ENCODE assay signal across 8 cellular contexts in genomic region chr3:172666873-172667694, GRCh38. TPM values are rescaled to one million over a fixed set of nuclear protein-coding genes. Genes with fewer than 3 reads are reported as not detected.
DNase-seq lines count a peak whose midpoint lies in the region; ATAC-seq and TF ChIP-seq lines count a peak whose summit lies in the region.

No MANE protein-coding gene starts in this region.

- intact Hi-C loops in CD14-positive monocyte (cut with micrococcal nuclease): loop anchor here (5.0 kb wide), 1 partner anchor 335 kb away; no protein-coding TSS in a partner anchor

- H3K36me3 Mint-ChIP-seq in CD14-positive monocyte: peaks cover 9 to 10% of the 10 kb centered on the region in 2 donors

- peak; percentile 77 for TF ChIP-seq CTCF in CD14-positive monocyte (IDR thresholded peaks at IDR 0.05)

- peaks cover 0 to 5% (median 0%) of the 10 kb centered on the region in 7 donors for H3K9me3 Mint-ChIP-seq in CD14-positive monocyte

- no peaks in the 10 kb centered on the region for H3K27me3 Mint-ChIP-seq in CD14-positive monocyte (ENCODE audit: low read depth in 3 of 3)

- peaks cover 15% of the 10 kb centered on the region for H3K4me1 Mint-ChIP-seq in CD14-positive monocyte

- peak overlapping the region; percentile 42 to 78 for H3K4me3 Mint-ChIP-seq in CD14-positive monocyte

- H3K27ac Mint-ChIP-seq in CD14-positive monocyte: peak overlapping the region in 3 of 7 donors; percentile 15 to 62 (median 60)

- DNase-seq in CD14-positive monocyte (ENCODE audit: low spot score) (peak; percentile 77), NCI-H446 treated with DMSO at 0.1 percent for 48 hours (lab: John Stamatoyannopoulos, UW) (peak; percentile 59), left kidney (ENCODE audit: low read depth, low spot score) (peak; percentile 89)
- peak; percentile 64 for DNase-seq in activated CD4-positive, CD25-positive, alpha-beta regulatory T cell treated with anti-CD3 and anti-CD28 coated beads, Interleukin-2, amount 50 U/mL, for 16 hours (ENCODE audit: low read depth, low spot score)
- DNase-seq in central memory CD4-positive, alpha-beta T cell: peak; percentile 71
- DNase-seq in stimulated activated CD4-positive, alpha-beta T cell treated with anti-CD3 and anti-CD28 coated beads, TNF-alpha, amount 100 ng/mL, for 1 hour (ENCODE audit: low read depth in 3 of 3, low spot score in 1 of 3): peak; percentile 40 to 62 (median 42)

- ATAC-seq in GM19324 (IDR thresholded peaks at IDR 0.05; ENCODE audit: low FRiP score, unreplicated experiment): peak; percentile 86
- peak; percentile 99 for ATAC-seq in HG03354 (IDR thresholded peaks at IDR 0.05; ENCODE audit: poor library complexity, severe bottlenecking, unreplicated experiment)

RNA-seq across cellular contexts. Expression of gene NCEH1, which starts 43.8 kb away (rescaled TPM):
- polyA plus RNA-seq in CD14-positive monocyte: 10 to 100 TPM; 20.7 to 23.9 TPM

Comparison
In these comparisons a context has a peak if more than half of its experiments do, and no peak if none do; other contexts are left out.
1. Peak in every context shown above with its lines: DNase-seq and ATAC-seq.